In the genomic region with DNA sequence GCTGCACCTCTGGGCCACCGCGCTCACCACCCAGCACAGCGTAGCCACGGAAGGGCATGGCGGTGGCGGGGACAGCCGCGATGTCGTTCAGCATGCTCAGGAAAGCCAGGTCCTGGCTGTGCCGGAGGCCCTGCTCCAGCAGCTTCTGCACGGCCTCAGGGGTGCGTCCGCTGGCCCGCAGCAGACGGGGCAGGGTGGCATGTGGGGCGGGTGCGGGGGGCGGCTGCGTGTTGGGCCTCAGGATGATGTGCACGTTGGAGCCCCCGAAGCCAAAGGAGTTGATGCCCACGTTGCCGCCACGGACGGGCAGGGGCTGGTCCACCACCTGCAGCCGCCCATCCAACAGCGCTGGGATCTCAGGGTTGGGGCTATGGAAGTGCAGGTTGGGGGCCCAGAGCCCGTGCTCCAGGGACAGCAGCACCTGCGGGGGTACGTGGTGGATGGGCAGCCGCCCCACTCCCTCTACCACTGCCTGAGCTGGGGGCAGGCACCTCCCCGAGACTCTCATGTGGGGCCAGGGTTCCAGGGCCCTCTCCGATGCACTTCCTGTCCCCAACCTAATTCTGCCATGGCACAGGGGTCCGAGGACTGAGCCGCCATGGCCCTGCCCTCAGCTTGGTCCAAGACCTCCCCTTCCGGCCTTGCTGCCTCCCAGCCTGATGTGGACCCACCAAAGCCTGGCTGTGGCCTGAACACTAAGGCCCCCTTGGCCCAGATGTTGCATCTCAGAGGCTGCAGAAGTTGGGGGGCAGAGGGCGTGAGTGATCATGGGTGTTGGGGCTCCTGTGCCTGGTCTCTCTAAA, we compare ENCODE assay signal across 29 cellular contexts. TPM values are rescaled to one million over a fixed set of nuclear protein-coding genes. Genes with fewer than 3 reads are reported as not detected.
DNase-seq lines count a peak whose midpoint lies in the region; ATAC-seq and TF ChIP-seq lines count a peak whose summit lies in the region.
"Had no signal": no experiment of that assay in that cellular context is flagged by ENCODE, and none has a peak within 500 bp of the region (broad histone marks: within the 10 kb centered on the region; RNA-seq: fewer than 3 reads in every experiment).

No MANE protein-coding gene starts in this region.

- H2BK12ac ChIP-seq in mesenchymal stem cell (ENCODE audit: low read length in 2 of 2): no peak overlapping the region

- H4K8ac ChIP-seq in mesenchymal stem cell (ENCODE audit: low read length): peak overlapping the region; percentile 3

- H3K4me3 Mint-ChIP-seq in activated CD8-positive, alpha-beta T cell treated with anti-CD3 and anti-CD28 coated beads for 36 hours: no peak overlapping the region
- H3K4me3 Mint-ChIP-seq: activated CD8-positive, alpha-beta T cell treated with anti-CD3 and anti-CD28 coated beads, Interleukin-2, amount 10 ng/mL, durations not matched to agents 7 days and 5 days; activated naive CD4-positive, alpha-beta T cell treated with anti-CD3 and anti-CD28 coated beads, Interleukin-2, amount 50 U/mL, for 24 hours; activated T-helper 17 cell treated with anti-CD3 and anti-CD28 coated beads, Interleukin-2, amount 50 U/mL, for 72 hours; natural killer cell treated with Interleukin-12 subunit alpha and Interleukin-12 subunit beta and Interleukin-15 and Interleukin-18, amount 100 ng/mL, for 72 hours; stimulated activated naive CD8-positive, alpha-beta T cell treated with anti-CD3 and anti-CD28 coated beads, Interleukin-15, Interleukin-2, amounts not matched to agents 100 ng/mL and 50 ng/mL, for 24 hours had no signal

- H2BK15ac ChIP-seq in mesenchymal stem cell (ENCODE audit: low read depth, poor library complexity, severe bottlenecking): no peak overlapping the region

- peaks cover 43% of the 10 kb centered on the region for H3K79me1 ChIP-seq in mesenchymal stem cell (replicated peaks; ENCODE audit: low read length, poor library complexity, severe bottlenecking)

- no peaks in the 10 kb centered on the region for H3K9me3 ChIP-seq in HCT116 (ENCODE audit: control insufficient read depth in 1 of 2, insufficient read depth in 1 of 2, low read depth in 1 of 2, low read length in 2 of 2)
- H3K9me3 ChIP-seq in adipocyte (ENCODE audit: control insufficient read depth, low read length): no peaks in the 10 kb centered on the region
- H3K9me3 ChIP-seq in mesenchymal stem cell (ENCODE audit: control insufficient read depth, low read length): no peaks in the 10 kb centered on the region
- H3K9me3 ChIP-seq: BLaER1 treated with 17β-estradiol and CSF1 and Interleukin-3, amounts not matched to agents 10 nM and 100 nM; Caco-2; esophagus squamous epithelium; heart right ventricle; pancreas; testis had no signal

- H3K14ac ChIP-seq in mesenchymal stem cell (ENCODE audit: low read length in 2 of 2): no peak overlapping the region

- H3K9ac ChIP-seq in HCT116 (ENCODE audit: low read length): no peak overlapping the region
- peak overlapping the region; percentile 63 for H3K9ac ChIP-seq in adipocyte (ENCODE audit: low read length)
- H3K9ac ChIP-seq in mesenchymal stem cell (ENCODE audit: low read length): no peak overlapping the region

- CTCF ChIA-PET in HCT116 (lab: Charles Lee): no interaction called here
- CTCF ChIA-PET in activated CD8-positive, alpha-beta T cell treated with anti-CD3 and anti-CD28 coated beads for 36 hours (lab: Charles Lee): no interaction called here

- peaks cover 26% of the 10 kb centered on the region for H3K36me3 Mint-ChIP-seq in activated CD8-positive, alpha-beta T cell treated with anti-CD3 and anti-CD28 coated beads for 36 hours (ENCODE audit: low read depth)
- H3K36me3 Mint-ChIP-seq: natural killer cell treated with Interleukin-12 subunit alpha and Interleukin-12 subunit beta and Interleukin-15 and Interleukin-18, amount 100 ng/mL, for 72 hours had no signal

- H3K27ac ChIP-seq in HCT116 (ENCODE audit: low read depth, low read length): peak overlapping the region; percentile 34; the same call in 1 of the 2 replicates
- no peak overlapping the region for H3K27ac ChIP-seq in mesenchymal stem cell (ENCODE audit: low read length, poor library complexity, severe bottlenecking)
- H3K27ac ChIP-seq: BLaER1 treated with 17β-estradiol and CSF1 and Interleukin-3, amounts not matched to agents 10 nM and 100 nM; esophagus squamous epithelium; foreskin keratinocyte; heart right ventricle; pancreas; PC-9; testis had no signal

- H3K4me3 ChIP-seq in HCT116 (replicated peaks in 1 of 2; ENCODE audit: low read depth in 1 of 2, low read length in 2 of 2) (no peak overlapping the region), adipocyte (ENCODE audit: low read length) (peak overlapping the region; percentile 56), mesenchymal stem cell (ENCODE audit: insufficient read depth in 1 of 2, low read depth in 1 of 2, low read length in 2 of 2) (no peak overlapping the region)
- H3K4me3 ChIP-seq: BLaER1 treated with 17β-estradiol and CSF1 and Interleukin-3, amounts not matched to agents 10 nM and 100 nM; esophagus squamous epithelium; heart right ventricle; lung; pancreas; PC-9; testis had no signal

- no peak overlapping the region for H3K4ac ChIP-seq in mesenchymal stem cell (ENCODE audit: low read depth in 1 of 2, low read length in 2 of 2)

- peaks cover 9% of the 10 kb centered on the region; the same call in 1 of the 2 replicates for H4K20me1 ChIP-seq in HCT116 (ENCODE audit: insufficient read depth)

- RAD21 ChIA-PET in HCT116 (lab: Charles Lee; ENCODE audit: low non-redundant PET in 1 of 2, low total read pairs in 2 of 2, uncharacterized antibody in 2 of 2, unreplicated experiment in 2 of 2): no interaction called here

- H3K27me3 ChIP-seq in HCT116 (ENCODE audit: insufficient read depth, low read length) (no peaks in the 10 kb centered on the region), adipocyte (replicated peaks; ENCODE audit: control insufficient read depth, insufficient read depth, low read length) (no peaks in the 10 kb centered on the region), mesenchymal stem cell (ENCODE audit: control insufficient read depth in 1 of 2, insufficient read depth in 1 of 2, low read length in 2 of 2) (no peaks in the 10 kb centered on the region)
- H3K27me3 ChIP-seq: BLaER1 treated with 17β-estradiol and CSF1 and Interleukin-3, amounts not matched to agents 10 nM and 100 nM; esophagus squamous epithelium; foreskin keratinocyte; heart right ventricle; pancreas; testis had no signal

- TF ChIP-seq CTCF in HCT116 (IDR thresholded peaks at IDR 0.05 in 2 of 3, conservative IDR thresholded peaks at IDR 0.05 in 1 of 3; ENCODE audit: borderline replicate concordance in 1 of 3, insufficient read depth in 1 of 3, low read depth in 2 of 3, low read length in 2 of 3): no peak
- no peak for TF ChIP-seq CTCF in activated CD8-positive, alpha-beta T cell treated with anti-CD3 and anti-CD28 coated beads for 36 hours (IDR thresholded peaks at IDR 0.05)

- H2BK120ac ChIP-seq in mesenchymal stem cell (ENCODE audit: low read depth, low read length): no peak overlapping the region

- H3K79me2 ChIP-seq in HCT116 (ENCODE audit: insufficient read depth, low read length): peaks cover 93% of the 10 kb centered on the region

- no peak overlapping the region for H3K18ac ChIP-seq in mesenchymal stem cell (ENCODE audit: low read depth in 1 of 2, low read length in 2 of 2)

- H4K91ac ChIP-seq in mesenchymal stem cell (ENCODE audit: low read length): no peak overlapping the region

- no peak for DNase-seq in HCT116 (ENCODE audit: low read depth, low spot score)
- DNase-seq in adipocyte (ENCODE audit: low read depth): no peak
- DNase-seq in mesenchymal stem cell: no peak
- DNase-seq in NCI-H1092 (lab: John Stamatoyannopoulos, UW): no peak
- DNase-seq in D341Med (ENCODE audit: low spot score): no peak
- no peak for DNase-seq in activated CD8-positive, alpha-beta T cell treated with anti-CD3 and anti-CD28 coated beads for 36 hours
- DNase-seq: activated CD8-positive, alpha-beta T cell treated with anti-CD3 and anti-CD28 coated beads, Interleukin-2, amount 10 ng/mL, durations not matched to agents 7 days and 5 days; Caco-2; DMS79; esophagus squamous epithelium; foreskin keratinocyte; kidney glomerular epithelial cell; NCI-H1436 treated with DMSO at 0.1 percent for 48 hours; NCI-H2107; NCI-H345; NCI-H69; PC-9; retina; SHP77 treated with DMSO at 0.1 percent for 48 hours; small intestine; testis had no signal

- intact Hi-C loops in HCT116 (cut with micrococcal nuclease): no loop called here
- intact Hi-C loops in activated CD8-positive, alpha-beta T cell treated with anti-CD3 and anti-CD28 coated beads for 36 hours (cut with micrococcal nuclease): no loop called here

- H3K27me3 Mint-ChIP-seq in activated CD8-positive, alpha-beta T cell treated with anti-CD3 and anti-CD28 coated beads for 36 hours: no peaks in the 10 kb centered on the region
- H3K27me3 Mint-ChIP-seq: activated naive CD4-positive, alpha-beta T cell treated with anti-CD3 and anti-CD28 coated beads, Interleukin-2, amount 50 U/mL, for 24 hours; activated T-helper 17 cell treated with anti-CD3 and anti-CD28 coated beads, Interleukin-2, amount 50 U/mL, for 72 hours; natural killer cell treated with Interleukin-12 subunit alpha and Interleukin-12 subunit beta and Interleukin-15 and Interleukin-18, amount 100 ng/mL, for 72 hours; stimulated activated naive CD8-positive, alpha-beta T cell treated with anti-CD3 and anti-CD28 coated beads, Interleukin-15, Interleukin-2, amounts not matched to agents 100 ng/mL and 50 ng/mL, for 24 hours had no signal

- WGBS in mesenchymal stem cell: 98% methylated on average over 36 of the region's 37 CpGs

- H3K27ac Mint-ChIP-seq in activated CD8-positive, alpha-beta T cell treated with anti-CD3 and anti-CD28 coated beads for 36 hours: no peak overlapping the region
- H3K27ac Mint-ChIP-seq: activated CD8-positive, alpha-beta T cell treated with anti-CD3 and anti-CD28 coated beads, Interleukin-2, amount 10 ng/mL, durations not matched to agents 7 days and 5 days; activated naive CD4-positive, alpha-beta T cell treated with anti-CD3 and anti-CD28 coated beads, Interleukin-2, amount 50 U/mL, for 24 hours; activated T-helper 17 cell treated with anti-CD3 and anti-CD28 coated beads, Interleukin-2, amount 50 U/mL, for 72 hours; natural killer cell treated with Interleukin-12 subunit alpha and Interleukin-12 subunit beta and Interleukin-15 and Interleukin-18, amount 100 ng/mL, for 72 hours; stimulated activated naive CD8-positive, alpha-beta T cell treated with anti-CD3 and anti-CD28 coated beads, Interleukin-15, Interleukin-2, amounts not matched to agents 100 ng/mL and 50 ng/mL, for 24 hours had no signal

- H2AK5ac ChIP-seq in mesenchymal stem cell (ENCODE audit: low read length, severe bottlenecking): no peak overlapping the region

- H3K36me3 ChIP-seq in HCT116 (ENCODE audit: control insufficient read depth in 1 of 2, insufficient read depth in 2 of 2, low read length in 2 of 2) (peaks cover 86 to 96% of the 10 kb centered on the region in 2 experiments), adipocyte (ENCODE audit: control insufficient read depth, insufficient read depth, low read length, severe bottlenecking) (peaks cover 93% of the 10 kb centered on the region), mesenchymal stem cell (ENCODE audit: control insufficient read depth in 1 of 2, insufficient read depth in 2 of 2, low read depth in 1 of 2, low read length in 2 of 2) (peaks cover 84 to 100% of the 10 kb centered on the region in 2 experiments)

- no peak for TF ChIP-seq POLR2A in HCT116 (IDR thresholded peaks at IDR 0.05; ENCODE audit: borderline replicate concordance, extremely low read depth, insufficient read depth, insufficient read length)

- POLR2A ChIA-PET in HCT116 (lab: Charles Lee): no interaction called here
- POLR2A ChIA-PET in activated CD8-positive, alpha-beta T cell treated with anti-CD3 and anti-CD28 coated beads for 36 hours (lab: Charles Lee): interaction anchor here (0.8 to 3.6 kb wide), 4 partner anchors 11 to 39 kb away, joined by 3 to 18 read pairs (median 9); no protein-coding TSS in a partner anchor

- H3K9me2 ChIP-seq in HCT116 (ENCODE audit: insufficient read depth): no peaks in the 10 kb centered on the region

- H2BK5ac ChIP-seq in mesenchymal stem cell (ENCODE audit: low read depth, low read length, poor library complexity, severe bottlenecking): no peak overlapping the region

- BruUV-seq in HCT116 (replicated peaks; lab: Mats Ljungman, UMichigan): no TSS peak

- ATAC-seq in HCT116: no peak
- no peak for ATAC-seq in activated CD8-positive, alpha-beta T cell treated with anti-CD3 and anti-CD28 coated beads for 36 hours
- ATAC-seq: activated CD8-positive, alpha-beta T cell treated with anti-CD3 and anti-CD28 coated beads, Interleukin-2, amount 10 ng/mL, durations not matched to agents 7 days and 5 days; activated T-helper 17 cell treated with anti-CD3 and anti-CD28 coated beads, Interleukin-2, amount 50 U/mL, for 72 hours; foreskin keratinocyte; heart right ventricle; natural killer cell treated with Interleukin-12 subunit alpha and Interleukin-12 subunit beta and Interleukin-15 and Interleukin-18, amount 100 ng/mL, for 72 hours; pancreas had no signal

- peaks cover 4% of the 10 kb centered on the region for H3K4me1 Mint-ChIP-seq in activated CD8-positive, alpha-beta T cell treated with anti-CD3 and anti-CD28 coated beads for 36 hours (ENCODE audit: low read depth)
- H3K4me1 Mint-ChIP-seq: activated T-helper 17 cell treated with anti-CD3 and anti-CD28 coated beads, Interleukin-2, amount 50 U/mL, for 72 hours had no signal

- H3K23ac ChIP-seq in mesenchymal stem cell (ENCODE audit: low read length in 2 of 2): no peak overlapping the region

- no peak overlapping the region for H2AFZ ChIP-seq in HCT116 (ENCODE audit: low read depth, low read length, poor library complexity, severe bottlenecking)
- no peak overlapping the region for H2AFZ ChIP-seq in mesenchymal stem cell (ENCODE audit: low read depth, low read length)
- H2AFZ ChIP-seq: PC-9 had no signal

- no peak overlapping the region for H3K4me2 ChIP-seq in HCT116 (ENCODE audit: low read length)
- H3K4me2 ChIP-seq in mesenchymal stem cell (ENCODE audit: low read length, poor library complexity, severe bottlenecking): no peak overlapping the region
- H3K4me2 ChIP-seq: BLaER1 treated with 17β-estradiol and CSF1 and Interleukin-3, amounts not matched to agents 10 nM and 100 nM; PC-9 had no signal

- TF ChIP-seq RAD21 in HCT116 (IDR thresholded peaks at IDR 0.05; ENCODE audit: low read depth): no peak

- H3K4me1 ChIP-seq in HCT116 (ENCODE audit: control insufficient read depth in 1 of 2, insufficient read depth in 2 of 2, low read length in 2 of 2) (peaks cover 5 to 8% of the 10 kb centered on the region in 2 experiments), adipocyte (ENCODE audit: control insufficient read depth, insufficient read depth, low read length) (peaks cover 7% of the 10 kb centered on the region), mesenchymal stem cell (ENCODE audit: control insufficient read depth, insufficient read depth, low read depth, low read length) (peaks cover 14% of the 10 kb centered on the region)
- H3K4me1 ChIP-seq: foreskin keratinocyte, testis had no signal

- H3K9me3 Mint-ChIP-seq in activated CD8-positive, alpha-beta T cell treated with anti-CD3 and anti-CD28 coated beads for 36 hours: no peaks in the 10 kb centered on the region
- H3K9me3 Mint-ChIP-seq: activated naive CD4-positive, alpha-beta T cell treated with anti-CD3 and anti-CD28 coated beads, Interleukin-2, amount 50 U/mL, for 24 hours; activated T-helper 17 cell treated with anti-CD3 and anti-CD28 coated beads, Interleukin-2, amount 50 U/mL, for 72 hours; natural killer cell treated with Interleukin-12 subunit alpha and Interleukin-12 subunit beta and Interleukin-15 and Interleukin-18, amount 100 ng/mL, for 72 hours; stimulated activated naive CD8-positive, alpha-beta T cell treated with anti-CD3 and anti-CD28 coated beads, Interleukin-15, Interleukin-2, amounts not matched to agents 100 ng/mL and 50 ng/mL, for 24 hours had no signal

RNA-seq across cellular contexts. Expression of a gene that starts 6.6 kb away (rescaled TPM):
- 754 TPM for total RNA-seq in HCT116 (2021; ENCODE audit: unreplicated experiment)
- 391 and 513 TPM in 2 replicates for polyA plus RNA-seq in HCT116 (2012)
- polyA plus RNA-seq in mesenchymal stem cell (2013, experiment 1 of 2): 121 TPM
- polyA plus RNA-seq in mesenchymal stem cell (2013, experiment 2 of 2): 108 TPM
- total RNA-seq in activated CD8-positive, alpha-beta T cell treated with anti-CD3 and anti-CD28 coated beads for 36 hours: 100 to 1,000 TPM; 250 to 260 TPM

RNA-seq across cellular contexts. Expression of a gene that starts 25.9 kb away (rescaled TPM):
- total RNA-seq in HCT116 (2021; ENCODE audit: unreplicated experiment): 176 TPM
- 120 and 129 TPM in 2 replicates for polyA plus RNA-seq in HCT116 (2012)
- 23.0 TPM for polyA plus RNA-seq in mesenchymal stem cell (2013, experiment 1 of 2)
- polyA plus RNA-seq in mesenchymal stem cell (2013, experiment 2 of 2): 20.9 TPM
- total RNA-seq in activated CD8-positive, alpha-beta T cell treated with anti-CD3 and anti-CD28 coated beads for 36 hours: 100 to 1,000 TPM; 139 to 140 TPM

RNA-seq across cellular contexts. Expression of a gene that starts 39.8 kb away (rescaled TPM):
- total RNA-seq in HCT116 (2021; ENCODE audit: unreplicated experiment): 205 TPM
- polyA plus RNA-seq in HCT116 (2012): 154 and 156 TPM in 2 replicates
- 63.6 TPM for polyA plus RNA-seq in mesenchymal stem cell (2013, experiment 1 of 2)
- polyA plus RNA-seq in mesenchymal stem cell (2013, experiment 2 of 2): 62.1 TPM
- 10 to 100 TPM; 82.7 to 88.6 TPM for total RNA-seq in activated CD8-positive, alpha-beta T cell treated with anti-CD3 and anti-CD28 coated beads for 36 hours

RNA-seq across cellular contexts. Expression of a gene that starts 39.9 kb away (rescaled TPM):
- 52.0 TPM for total RNA-seq in HCT116 (2021; ENCODE audit: unreplicated experiment)
- polyA plus RNA-seq in HCT116 (2012): 53.5 and 62.2 TPM in 2 replicates
- polyA plus RNA-seq in mesenchymal stem cell (2013, experiment 1 of 2): 31.3 TPM
- polyA plus RNA-seq in mesenchymal stem cell (2013, experiment 2 of 2): 31.7 TPM
- total RNA-seq in activated CD8-positive, alpha-beta T cell treated with anti-CD3 and anti-CD28 coated beads for 36 hours: 10 to 100 TPM; 14.2 to 15.3 TPM

RNA-seq across cellular contexts. Expression of a gene that starts 54.0 kb away (rescaled TPM):
- total RNA-seq in HCT116 (2021; ENCODE audit: unreplicated experiment): 306 TPM
- 324 and 351 TPM in 2 replicates for polyA plus RNA-seq in HCT116 (2012)
- 39.7 TPM for polyA plus RNA-seq in mesenchymal stem cell (2013, experiment 1 of 2)
- polyA plus RNA-seq in mesenchymal stem cell (2013, experiment 2 of 2): 43.5 TPM
- 100 to 1,000 TPM in 1 of 2 experiments, 10 to 100 TPM in 1; 99.2 to 101 TPM for total RNA-seq in activated CD8-positive, alpha-beta T cell treated with anti-CD3 and anti-CD28 coated beads for 36 hours
